In the genomic region with DNA sequence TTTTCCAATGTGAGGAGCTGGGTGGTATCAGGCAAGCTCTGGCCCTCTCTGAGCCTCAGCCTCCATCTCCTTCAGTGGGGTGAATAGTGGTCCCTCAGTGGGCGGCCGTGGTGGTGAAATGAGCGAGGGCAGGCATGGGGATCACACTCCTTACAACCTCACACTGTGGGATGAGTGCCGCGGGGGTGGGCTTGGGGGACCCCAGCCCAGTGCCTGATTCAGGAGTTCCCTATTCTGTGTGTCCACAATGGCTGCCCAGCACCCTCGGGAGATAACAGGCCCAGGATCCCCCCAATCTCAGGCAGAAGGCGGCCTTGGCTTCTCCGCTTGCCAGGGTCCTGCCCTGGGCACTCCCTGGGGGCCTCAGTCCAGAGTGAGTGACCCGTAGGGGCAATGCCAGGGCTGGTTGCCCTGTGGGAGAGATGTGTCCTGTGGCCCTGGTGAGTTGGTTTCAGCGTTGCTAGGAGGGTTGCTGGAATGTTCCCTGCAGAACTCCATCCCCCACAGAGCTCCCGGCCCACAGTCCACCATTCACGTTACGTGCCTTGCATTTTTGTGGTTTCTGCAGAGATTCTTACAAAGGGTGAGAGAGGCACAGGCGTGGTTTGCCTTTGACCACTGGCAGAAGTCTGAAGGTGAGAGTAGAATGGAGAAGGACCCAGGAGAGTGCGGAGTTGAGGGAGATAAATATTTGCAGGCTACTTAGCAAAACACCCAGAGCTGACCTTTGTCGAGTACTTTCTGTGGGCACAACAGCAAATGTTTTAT, we compare ENCODE assay signal across 10 cellular contexts. TPM values are rescaled to one million over a fixed set of nuclear protein-coding genes. Genes with fewer than 3 reads are reported as not detected.
DNase-seq lines count a peak whose midpoint lies in the region; ATAC-seq and TF ChIP-seq lines count a peak whose summit lies in the region.
"Had no signal": no experiment of that assay in that cellular context is flagged by ENCODE, and none has a peak within 500 bp of the region (broad histone marks: within the 10 kb centered on the region; RNA-seq: fewer than 3 reads in every experiment).

No MANE protein-coding gene starts in this region.

- DNase-seq in 8988T = peak; percentile 83
- peak; percentile 96 for DNase-seq in HT1080 (ENCODE audit: low read depth)
- peak in 1 of 2 donors; percentile 92 for DNase-seq in breast epithelium (ENCODE audit: low spot score in 2 of 2)
- DNase-seq in lung (ENCODE audit: low spot score) = peak; percentile 91
- no peak for DNase-seq in AML-193 (lab: John Stamatoyannopoulos, UW)
- DNase-seq in stimulated activated naive CD4-positive, alpha-beta T cell (lab: John Stamatoyannopoulos, UW) = no peak
- DNase-seq in T-helper 2 cell = no peak
- DNase-seq: CD4-positive, CD25-positive, alpha-beta regulatory T cell; dermis blood vessel endothelial cell had no signal

- H3K4me1 ChIP-seq in breast epithelium (peaks cover 35 to 36% of the 10 kb centered on the region in 2 donors), lung (ENCODE audit: control insufficient read depth in 2 of 2, insufficient read depth in 2 of 2, low read length in 2 of 2) (peaks cover 5 to 15% of the 10 kb centered on the region in 2 donors)

- peak overlapping the region; percentile 95 to 98 for H3K27ac ChIP-seq in breast epithelium
- H3K27ac ChIP-seq in lung (ENCODE audit: low read depth in 1 of 2, low read length in 1 of 2) = peak overlapping the region in 1 of 2 donors; percentile 94

- intact Hi-C loops in breast epithelium (cut with DNase I; ENCODE audit: low total_unique reads) = no loop called here

- WGBS in lung, 2 donors = 65 to 71% methylated on average over 16 of the region's 16 CpGs

- TF ChIP-seq CTCF in breast epithelium (IDR thresholded peaks at IDR 0.05) = no peak
- no peak for TF ChIP-seq CTCF in lung (IDR thresholded peaks at IDR 0.05; ENCODE audit: control extremely low read depth, extremely low read depth)

- H3K9me3 ChIP-seq in breast epithelium = no peaks in the 10 kb centered on the region
- H3K9me3 ChIP-seq in lung (ENCODE audit: control insufficient read depth in 2 of 2, insufficient read depth in 1 of 2, low read length in 1 of 2) = no peaks in the 10 kb centered on the region

- no peak for TF ChIP-seq POLR2A in breast epithelium (IDR thresholded peaks at IDR 0.05)

- no peaks in the 10 kb centered on the region for H3K36me3 ChIP-seq in breast epithelium
- H3K36me3 ChIP-seq in lung (ENCODE audit: control insufficient read depth in 2 of 2, insufficient read depth in 2 of 2, low read length in 2 of 2) = peaks cover 0 to 4% of the 10 kb centered on the region in 2 donors

- H3K4me3 ChIP-seq in breast epithelium (peak overlapping the region in 1 of 3 donors; percentile 22), lung (no peak overlapping the region)

- ATAC-seq in lung (ENCODE audit: insufficient read depth, low FRiP score) (peak; percentile 27), GM18861 (IDR thresholded peaks at IDR 0.05; ENCODE audit: unreplicated experiment) (no peak)

- H3K27me3 ChIP-seq in breast epithelium = no peaks in the 10 kb centered on the region
- H3K27me3 ChIP-seq in lung (ENCODE audit: control insufficient read depth, insufficient read depth) = no peaks in the 10 kb centered on the region

RNA-seq across cellular contexts. Expression of a gene that starts 2.9 kb away (rescaled TPM):
- total RNA-seq in HT1080 (2014; rRNA removed; shearing (Covaris generic)) = 15.5 and 19.0 TPM in 2 replicates
- 48.1 and 53.6 TPM in 2 replicates for polyA plus RNA-seq in HT1080 (2015; cell fraction: cytosol; rRNA removed)
- 53.1 and 75.3 TPM in 2 replicates for polyA plus RNA-seq in HT1080 (2015; cell fraction: nucleus; rRNA removed)
- 10 to 100 TPM in 2 of 3 donors, 1 to 10 TPM in 1; 9.8 to 26.4 (median 20.6) TPM for total RNA-seq in breast epithelium
- total RNA-seq in lung = 100 to 1,000 TPM in 1 of 2 donors, 10 to 100 TPM in 1; 45.6 to 165 TPM
- 100 to 1,000 TPM in 1 of 2 donors, 10 to 100 TPM in 1; 73.9 to 107 TPM for polyA plus RNA-seq in lung
- total RNA-seq: CD4-positive, CD25-positive, alpha-beta regulatory T cell had no signal
- polyA plus RNA-seq: CD4-positive, CD25-positive, alpha-beta regulatory T cell had no signal

RNA-seq across cellular contexts. Expression of a gene that starts 9.1 kb away (rescaled TPM):
- 16.2 and 18.7 TPM in 2 replicates for total RNA-seq in HT1080 (2014; rRNA removed; shearing (Covaris generic))
- 31.0 and 32.6 TPM in 2 replicates for polyA plus RNA-seq in HT1080 (2015; cell fraction: cytosol; rRNA removed)
- polyA plus RNA-seq in HT1080 (2015; cell fraction: nucleus; rRNA removed) = 47.2 and 48.1 TPM in 2 replicates
- total RNA-seq in breast epithelium (10 to 100 TPM; 40.3 to 63.7 (median 49.8) TPM), lung (100 to 1,000 TPM in 1 of 2 donors, 10 to 100 TPM in 1; 44.3 to 124 TPM)
- 100 to 1,000 TPM in 1 of 2 donors, 10 to 100 TPM in 1; 71.6 to 104 TPM for polyA plus RNA-seq in lung

RNA-seq across cellular contexts. Expression of a gene that starts 17.5 kb away (rescaled TPM):
- 304 and 308 TPM in 2 replicates for total RNA-seq in HT1080 (2014; rRNA removed; shearing (Covaris generic))
- polyA plus RNA-seq in HT1080 (2015; cell fraction: cytosol; rRNA removed) = 161 and 195 TPM in 2 replicates
- 88.6 and 90.0 TPM in 2 replicates for polyA plus RNA-seq in HT1080 (2015; cell fraction: nucleus; rRNA removed)
- total RNA-seq in breast epithelium (100 to 1,000 TPM; 105 to 117 (median 117) TPM), lung (100 to 1,000 TPM in 1 of 2 donors, 10 to 100 TPM in 1; 57.8 to 151 TPM)
- 100 to 1,000 TPM; 139 to 180 TPM for polyA plus RNA-seq in lung

RNA-seq across cellular contexts. Expression of a gene that starts 25.8 kb away (rescaled TPM):
- 75.1 and 77.2 TPM in 2 replicates for total RNA-seq in HT1080 (2014; rRNA removed; shearing (Covaris generic))
- polyA plus RNA-seq in HT1080 (2015; cell fraction: cytosol; rRNA removed) = 37.9 and 40.4 TPM in 2 replicates
- 805 and 853 TPM in 2 replicates for polyA plus RNA-seq in HT1080 (2015; cell fraction: nucleus; rRNA removed)
- total RNA-seq in breast epithelium (100 to 1,000 TPM in 1 of 3 donors, 10 to 100 TPM in 2; 71.4 to 135 (median 90.3) TPM), lung (100 to 1,000 TPM in 1 of 2 donors, 10 to 100 TPM in 1; 70.2 to 322 TPM)
- 100 to 1,000 TPM; 244 to 438 TPM for polyA plus RNA-seq in lung

Comparison
In these comparisons a context has a peak if more than half of its experiments do, and no peak if none do; other contexts are left out.
1. DNase-seq: peak in 8988T (single experiment), HT1080 (single experiment) and lung (single experiment); none in AML-193 (0 of 2), stimulated activated naive CD4-positive, alpha-beta T cell (0 of 6) and T-helper 2 cell (0 of 5).